2 cellular contexts compared by ENCODE assay signal in the genomic region with DNA sequence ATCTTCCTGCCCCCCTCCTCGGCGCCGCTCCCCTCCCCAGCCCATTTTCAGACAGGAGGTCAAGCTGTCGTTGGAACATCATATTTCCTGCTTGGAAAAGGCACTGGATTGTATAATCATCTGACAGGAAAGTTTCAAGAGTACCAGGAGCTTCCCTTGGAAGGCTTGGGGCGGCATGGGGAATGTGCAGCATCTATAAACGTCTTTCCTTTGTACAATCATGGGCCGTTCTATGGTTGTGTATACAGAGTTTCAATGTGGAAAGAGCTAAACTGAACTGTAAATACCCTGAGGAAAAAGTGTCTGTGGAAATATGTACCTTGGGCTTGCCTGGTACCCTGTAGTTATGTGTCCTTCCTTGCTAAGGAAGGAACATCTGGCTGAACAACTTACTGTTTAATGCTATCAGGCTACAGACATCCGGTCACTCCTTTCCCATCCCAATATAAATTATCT.
TF ChIP-seq lines count a peak whose summit lies in the region.

No MANE protein-coding gene starts in this region.

TF ChIP-seq in GM23338, 12 proteins besides CTCF, POLR2A, EP300 and RAD21:
- no peak for TF ChIP-seq EZH2 (IDR thresholded peaks at IDR 0.05; ENCODE audit: low read depth, unreplicated experiment)
- TF ChIP-seq, protein P1, sequence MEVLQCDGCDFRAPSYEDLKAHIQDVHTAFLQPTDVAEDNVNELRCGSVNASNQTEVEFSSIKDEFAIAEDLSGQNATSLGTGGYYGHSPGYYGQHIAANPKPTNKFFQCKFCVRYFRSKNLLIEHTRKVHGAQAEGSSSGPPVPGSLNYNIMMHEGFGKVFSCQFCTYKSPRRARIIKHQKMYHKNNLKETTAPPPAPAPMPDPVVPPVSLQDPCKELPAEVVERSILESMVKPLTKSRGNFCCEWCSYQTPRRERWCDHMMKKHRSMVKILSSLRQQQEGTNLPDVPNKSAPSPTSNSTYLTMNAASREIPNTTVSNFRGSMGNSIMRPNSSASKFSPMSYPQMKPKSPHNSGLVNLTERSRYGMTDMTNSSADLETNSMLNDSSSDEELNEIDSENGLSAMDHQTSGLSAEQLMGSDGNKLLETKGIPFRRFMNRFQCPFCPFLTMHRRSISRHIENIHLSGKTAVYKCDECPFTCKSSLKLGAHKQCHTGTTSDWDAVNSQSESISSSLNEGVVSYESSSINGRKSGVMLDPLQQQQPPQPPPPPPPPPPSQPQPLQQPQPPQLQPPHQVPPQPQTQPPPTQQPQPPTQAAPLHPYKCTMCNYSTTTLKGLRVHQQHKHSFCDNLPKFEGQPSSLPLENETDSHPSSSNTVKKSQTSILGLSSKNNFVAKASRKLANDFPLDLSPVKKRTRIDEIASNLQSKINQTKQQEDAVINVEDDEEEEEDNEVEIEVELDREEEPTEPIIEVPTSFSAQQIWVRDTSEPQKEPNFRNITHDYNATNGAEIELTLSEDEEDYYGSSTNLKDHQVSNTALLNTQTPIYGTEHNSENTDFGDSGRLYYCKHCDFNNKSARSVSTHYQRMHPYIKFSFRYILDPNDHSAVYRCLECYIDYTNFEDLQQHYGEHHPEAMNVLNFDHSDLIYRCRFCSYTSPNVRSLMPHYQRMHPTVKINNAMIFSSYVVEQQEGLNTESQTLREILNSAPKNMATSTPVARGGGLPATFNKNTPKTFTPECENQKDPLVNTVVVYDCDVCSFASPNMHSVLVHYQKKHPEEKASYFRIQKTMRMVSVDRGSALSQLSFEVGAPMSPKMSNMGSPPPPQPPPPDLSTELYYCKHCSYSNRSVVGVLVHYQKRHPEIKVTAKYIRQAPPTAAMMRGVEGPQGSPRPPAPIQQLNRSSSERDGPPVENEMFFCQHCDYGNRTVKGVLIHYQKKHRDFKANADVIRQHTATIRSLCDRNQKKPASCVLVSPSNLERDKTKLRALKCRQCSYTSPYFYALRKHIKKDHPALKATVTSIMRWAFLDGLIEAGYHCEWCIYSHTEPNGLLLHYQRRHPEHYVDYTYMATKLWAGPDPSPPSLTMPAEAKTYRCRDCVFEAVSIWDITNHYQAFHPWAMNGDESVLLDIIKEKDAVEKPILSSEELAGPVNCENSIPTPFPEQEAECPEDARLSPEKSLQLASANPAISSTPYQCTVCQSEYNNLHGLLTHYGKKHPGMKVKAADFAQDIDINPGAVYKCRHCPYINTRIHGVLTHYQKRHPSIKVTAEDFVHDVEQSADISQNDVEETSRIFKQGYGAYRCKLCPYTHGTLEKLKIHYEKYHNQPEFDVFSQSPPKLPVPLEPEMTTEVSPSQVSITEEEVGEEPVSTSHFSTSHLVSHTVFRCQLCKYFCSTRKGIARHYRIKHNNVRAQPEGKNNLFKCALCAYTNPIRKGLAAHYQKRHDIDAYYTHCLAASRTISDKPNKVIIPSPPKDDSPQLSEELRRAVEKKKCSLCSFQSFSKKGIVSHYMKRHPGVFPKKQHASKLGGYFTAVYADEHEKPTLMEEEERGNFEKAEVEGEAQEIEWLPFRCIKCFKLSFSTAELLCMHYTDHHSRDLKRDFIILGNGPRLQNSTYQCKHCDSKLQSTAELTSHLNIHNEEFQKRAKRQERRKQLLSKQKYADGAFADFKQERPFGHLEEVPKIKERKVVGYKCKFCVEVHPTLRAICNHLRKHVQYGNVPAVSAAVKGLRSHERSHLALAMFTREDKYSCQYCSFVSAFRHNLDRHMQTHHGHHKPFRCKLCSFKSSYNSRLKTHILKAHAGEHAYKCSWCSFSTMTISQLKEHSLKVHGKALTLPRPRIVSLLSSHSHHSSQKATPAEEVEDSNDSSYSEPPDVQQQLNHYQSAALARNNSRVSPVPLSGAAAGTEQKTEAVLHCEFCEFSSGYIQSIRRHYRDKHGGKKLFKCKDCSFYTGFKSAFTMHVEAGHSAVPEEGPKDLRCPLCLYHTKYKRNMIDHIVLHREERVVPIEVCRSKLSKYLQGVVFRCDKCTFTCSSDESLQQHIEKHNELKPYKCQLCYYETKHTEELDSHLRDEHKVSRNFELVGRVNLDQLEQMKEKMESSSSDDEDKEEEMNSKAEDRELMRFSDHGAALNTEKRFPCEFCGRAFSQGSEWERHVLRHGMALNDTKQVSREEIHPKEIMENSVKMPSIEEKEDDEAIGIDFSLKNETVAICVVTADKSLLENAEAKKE (CRISPR knock-in tag; IDR thresholded peaks at IDR 0.05): no peak

TF ChIP-seq in H1, 55 proteins besides CTCF, POLR2A, EP300 and RAD21:
- no peak for TF ChIP-seq SRF (IDR thresholded peaks at IDR 0.05; ENCODE audit: low read depth, low read length)
- no peak for TF ChIP-seq CBX8 (IDR thresholded peaks at IDR 0.05; ENCODE audit: borderline replicate concordance, low read depth, low read length)
- TF ChIP-seq HDAC2 (IDR thresholded peaks at IDR 0.05; ENCODE audit: borderline replicate concordance in 1 of 2, low read depth in 2 of 2, low read length in 2 of 2): no peak
- no peak for TF ChIP-seq POLR2AphosphoS5 (IDR thresholded peaks at IDR 0.05; ENCODE audit: low read depth, low read length)
- TF ChIP-seq TCF12 (IDR thresholded peaks at IDR 0.05; ENCODE audit: low read depth, low read length): no peak
- no peak for TF ChIP-seq CHD1 (IDR thresholded peaks at IDR 0.05; ENCODE audit: low read depth, low read length)
TF ChIP-seq in H1: peak in this region for 0.
